20 cellular contexts compared by ENCODE assay signal in the genomic region with DNA sequence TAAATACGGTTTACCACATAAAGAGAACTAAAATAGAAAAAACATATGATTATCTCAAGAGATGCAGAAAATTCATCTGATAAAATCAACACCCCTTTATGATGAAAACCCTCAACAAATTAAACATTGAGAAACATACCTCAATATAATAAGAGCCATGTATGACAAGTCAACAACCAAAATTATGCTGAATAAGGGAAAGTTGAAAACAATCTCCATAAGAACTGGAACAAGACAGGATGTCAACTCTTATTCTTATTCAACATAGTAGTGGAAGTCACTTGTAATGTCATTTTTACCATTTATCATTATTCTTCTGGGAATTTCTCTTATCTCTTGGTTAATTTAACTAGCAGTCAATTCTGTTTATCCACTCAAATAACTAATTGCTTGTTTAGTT.
DNase-seq lines count a peak whose midpoint lies in the region; ATAC-seq, FAIRE-seq and TF ChIP-seq lines count a peak whose summit lies in the region.
"Had no signal": no experiment of that assay in that cellular context is flagged by ENCODE, and none has a peak within 500 bp of the region (broad histone marks: within the 10 kb centered on the region; RNA-seq: fewer than 3 reads in every experiment).

No MANE protein-coding gene starts in this region.

- no peak for DNase-seq in A549 (ENCODE audit: low read depth in 1 of 2, low spot score in 1 of 2)
- DNase-seq in IMR-90: no peak
- no peak for DNase-seq in H1 (ENCODE audit: low read depth in 1 of 2, low spot score in 2 of 2)
- DNase-seq in NOMO-1 (lab: John Stamatoyannopoulos, UW; ENCODE audit: unreplicated experiment in 2 of 2): no peak
- DNase-seq: 8988T; AML-193; Caco-2; Calu3; CD4-positive, alpha-beta T cell; CD8-positive, alpha-beta T cell; DMS79 treated with DMSO at 0.1 percent for 48 hours; GF-D8 had no signal

- no peak overlapping the region for H4K91ac ChIP-seq in IMR-90 (ENCODE audit: insufficient read depth, low read depth, low read length)
- H4K91ac ChIP-seq in H1 (replicated peaks; ENCODE audit: insufficient read length, low read length): no peak overlapping the region

- no peaks in the 10 kb centered on the region for H3K4me1 ChIP-seq in A549
- no peaks in the 10 kb centered on the region for H3K4me1 ChIP-seq in IMR-90 (ENCODE audit: control insufficient read depth, insufficient read depth, low read length)
- no peaks in the 10 kb centered on the region for H3K4me1 ChIP-seq in H1 (replicated peaks in 1 of 4; ENCODE audit: control insufficient read depth in 3 of 4, insufficient read depth in 4 of 4, low read length in 3 of 4)
- H3K4me1 ChIP-seq: BLaER1 treated with 17β-estradiol and CSF1 and Interleukin-3, amounts not matched to agents 10 nM and 100 nM; Caco-2 had no signal

- no peak overlapping the region for H2BK12ac ChIP-seq in H1 (ENCODE audit: low read depth, low read length)

- H3K9me3 ChIP-seq in A549 (no peaks in the 10 kb centered on the region; the same call in 2 of the 3 replicates), IMR-90 (ENCODE audit: control insufficient read depth, insufficient read depth, low read length) (no peaks in the 10 kb centered on the region), H1 (ENCODE audit: insufficient read depth in 2 of 2, low read depth in 1 of 2, low read length in 1 of 2) (no peaks in the 10 kb centered on the region)

- H3K14ac ChIP-seq in IMR-90 (replicated peaks; ENCODE audit: low read depth, low read length): no peak overlapping the region
- H3K14ac ChIP-seq in H1 (ENCODE audit: insufficient read length): no peak overlapping the region

- H3K56ac ChIP-seq in IMR-90 (ENCODE audit: extremely low read depth, insufficient read depth, low read length) (no peak overlapping the region), H1 (replicated peaks; ENCODE audit: insufficient read length, low read depth, low read length) (no peak overlapping the region)

- H3K36me3 ChIP-seq in IMR-90 (ENCODE audit: control insufficient read depth, insufficient read depth, low read length): no peaks in the 10 kb centered on the region
- no peaks in the 10 kb centered on the region for H3K36me3 ChIP-seq in H1 (ENCODE audit: control insufficient read depth in 2 of 4, insufficient read depth in 4 of 4, low read length in 3 of 4)
- H3K36me3 ChIP-seq: BLaER1 treated with 17β-estradiol and CSF1 and Interleukin-3, amounts not matched to agents 10 nM and 100 nM had no signal

- TF ChIP-seq EP300 in A549 (IDR thresholded peaks at IDR 0.05) (no peak), H1 (IDR thresholded peaks at IDR 0.05; ENCODE audit: borderline replicate concordance in 1 of 2, low read depth in 2 of 2, low read length in 2 of 2) (no peak)

- no peak overlapping the region for H4K5ac ChIP-seq in IMR-90 (ENCODE audit: low read depth, low read length)
- H4K5ac ChIP-seq in H1 (ENCODE audit: insufficient read length, low read depth, low read length): no peak overlapping the region

- H2AK9ac ChIP-seq in IMR-90 (replicated peaks; ENCODE audit: low read depth, low read length, poor library complexity): no peak overlapping the region

- ATAC-seq in A549 (no peak), IMR-90 (ENCODE audit: low read depth) (no peak), HG02884 (IDR thresholded peaks at IDR 0.05; ENCODE audit: unreplicated experiment) (no peak)
- ATAC-seq: CD8-positive, alpha-beta T cell had no signal

- dilution Hi-C loops in IMR-90 (cut with HindIII; ENCODE audit: low sequenced_read_pairs, unreplicated experiment): no loop called here

- intact Hi-C loops in IMR-90 (cut with micrococcal nuclease): no loop called here

- in situ Hi-C loops in IMR-90 (cut with MboI; ENCODE audit: low sequenced_read_pairs): no loop called here

- no peak overlapping the region for H3K9ac ChIP-seq in IMR-90 (ENCODE audit: low read depth, low read length)
- H3K9ac ChIP-seq in H1 (replicated peaks in 1 of 4; ENCODE audit: extremely low read depth in 1 of 4, low read depth in 3 of 4, low read length in 3 of 4): no peak overlapping the region
- H3K9ac ChIP-seq: BLaER1 treated with 17β-estradiol and CSF1 and Interleukin-3, amounts not matched to agents 10 nM and 100 nM had no signal

- no peaks in the 10 kb centered on the region for H3K79me1 ChIP-seq in IMR-90 (ENCODE audit: low read depth in 1 of 2, low read length in 2 of 2)
- H3K79me1 ChIP-seq in H1 (ENCODE audit: low read depth, low read length): no peaks in the 10 kb centered on the region

- H2BK120ac ChIP-seq in IMR-90 (ENCODE audit: low read depth, low read length) (no peak overlapping the region), H1 (replicated peaks; ENCODE audit: low read depth, low read length) (no peak overlapping the region)

- H2BK20ac ChIP-seq in IMR-90 (ENCODE audit: low read depth, low read length) (no peak overlapping the region), H1 (ENCODE audit: low read length) (no peak overlapping the region)

- POLR2A ChIA-PET in A549 (lab: Yijun Ruan, JAX): no interaction called here
- POLR2A ChIA-PET in IMR-90 (lab: Charles Lee; ENCODE audit: unreplicated experiment): no interaction called here
- POLR2A ChIA-PET in H1 (lab: Charles Lee; ENCODE audit: partially characterized antibody): no interaction called here

- H3K4me3 ChIP-seq in A549: no peak overlapping the region
- no peak overlapping the region for H3K4me3 ChIP-seq in IMR-90 (ENCODE audit: insufficient read depth, low read depth, low read length)
- H3K4me3 ChIP-seq in H1 (ENCODE audit: extremely low read depth in 1 of 4, insufficient read depth in 2 of 4, low read depth in 3 of 4, low read length in 4 of 4): no peak overlapping the region
- H3K4me3 ChIP-seq: BLaER1 treated with 17β-estradiol and CSF1 and Interleukin-3, amounts not matched to agents 10 nM and 100 nM had no signal

- H3K27me3 ChIP-seq in IMR-90 (ENCODE audit: control insufficient read depth, insufficient read depth, low read length): no peaks in the 10 kb centered on the region
- no peaks in the 10 kb centered on the region for H3K27me3 ChIP-seq in H1 (replicated peaks in 1 of 4; ENCODE audit: control insufficient read depth in 3 of 4, extremely low read depth in 1 of 4, insufficient read depth in 3 of 4, low read length in 3 of 4)
- H3K27me3 ChIP-seq: BLaER1 treated with 17β-estradiol and CSF1 and Interleukin-3, amounts not matched to agents 10 nM and 100 nM had no signal

- no peak overlapping the region for H2AFZ ChIP-seq in IMR-90 (replicated peaks; ENCODE audit: low read length, poor library complexity)
- H2AFZ ChIP-seq in H1 (ENCODE audit: low read length): no peak overlapping the region

- TF ChIP-seq POLR2A in A549 (IDR thresholded peaks at IDR 0.05; ENCODE audit: low read length): no peak
- TF ChIP-seq POLR2A in IMR-90 (IDR thresholded peaks at IDR 0.05; ENCODE audit: low read depth, low read length): no peak
- no peak for TF ChIP-seq POLR2A in H1 (IDR thresholded peaks at IDR 0.05; ENCODE audit: control extremely low read depth in 1 of 2, low read depth in 2 of 2, low read length in 2 of 2)

- no peak overlapping the region for H3K4ac ChIP-seq in IMR-90 (ENCODE audit: low read depth, low read length)
- no peak overlapping the region for H3K4ac ChIP-seq in H1 (replicated peaks; ENCODE audit: insufficient read length, low read depth, low read length)

- TF ChIP-seq RAD21 in A549 (conservative IDR thresholded peaks at IDR 0.05 in 1 of 2, IDR thresholded peaks at IDR 0.05 in 1 of 2): no peak
- TF ChIP-seq RAD21 in IMR-90 (IDR thresholded peaks at IDR 0.05; ENCODE audit: low read length): no peak
- TF ChIP-seq RAD21 in H1 (IDR thresholded peaks at IDR 0.05 in 1 of 2, conservative IDR thresholded peaks at IDR 0.05 in 1 of 2; ENCODE audit: low read depth in 2 of 2, low read length in 2 of 2): no peak

- H3K23ac ChIP-seq in IMR-90 (ENCODE audit: low read depth, low read length) (no peak overlapping the region), H1 (ENCODE audit: insufficient read length) (no peak overlapping the region)

- H3K4me2 ChIP-seq in A549: no peak overlapping the region
- H3K4me2 ChIP-seq in IMR-90 (ENCODE audit: low read depth, low read length): no peak overlapping the region
- no peak overlapping the region for H3K4me2 ChIP-seq in H1 (ENCODE audit: insufficient read depth in 1 of 2, low read depth in 2 of 2, low read length in 2 of 2)
- H3K4me2 ChIP-seq: BLaER1 treated with 17β-estradiol and CSF1 and Interleukin-3, amounts not matched to agents 10 nM and 100 nM had no signal

- FAIRE-seq in A549 (lab: Jason Lieb, UNC) (no peak), H1 (lab: Jason Lieb, UNC) (no peak)
- FAIRE-seq: A204.1, D721Med, G401.6, GM12891, GM19239 had no signal

- H3K27ac ChIP-seq in A549 (no peak overlapping the region), IMR-90 (ENCODE audit: insufficient read depth, low read length) (no peak overlapping the region), H1 (ENCODE audit: low read depth, low read length) (no peak overlapping the region)
- H3K27ac ChIP-seq: BLaER1 treated with 17β-estradiol and CSF1 and Interleukin-3, amounts not matched to agents 10 nM and 100 nM; C4-2B had no signal

- H3K18ac ChIP-seq in IMR-90 (ENCODE audit: low read depth, low read length) (no peak overlapping the region), H1 (ENCODE audit: extremely low read depth, low read length) (no peak overlapping the region)

- H3K9me1 ChIP-seq in IMR-90 (ENCODE audit: insufficient read depth, low read length): no peaks in the 10 kb centered on the region

- H4K20me1 ChIP-seq in IMR-90 (ENCODE audit: insufficient read depth, low read length) (no peaks in the 10 kb centered on the region), H1 (replicated peaks in 1 of 2; ENCODE audit: control insufficient read depth in 1 of 2, insufficient read depth in 2 of 2, low read length in 2 of 2) (no peaks in the 10 kb centered on the region)
- H4K20me1 ChIP-seq: BLaER1 treated with 17β-estradiol and CSF1 and Interleukin-3, amounts not matched to agents 10 nM and 100 nM had no signal

- no peaks in the 10 kb centered on the region for H3K23me2 ChIP-seq in H1 (ENCODE audit: low read depth, low read length)

- CTCF ChIA-PET in A549 (lab: Yijun Ruan, JAX): no interaction called here
- CTCF ChIA-PET in IMR-90 (lab: Yijun Ruan, JAX): no interaction called here
- CTCF ChIA-PET in H1 (lab: Charles Lee; ENCODE audit: partially characterized antibody): no interaction called here

- no peak overlapping the region for H2BK15ac ChIP-seq in IMR-90 (ENCODE audit: low read depth, low read length)
- no peak overlapping the region for H2BK15ac ChIP-seq in H1 (ENCODE audit: low read length)

- TF ChIP-seq CTCF in A549 (IDR thresholded peaks at IDR 0.05) (no peak), IMR-90 (conservative IDR thresholded peaks at IDR 0.05; ENCODE audit: low read depth, low read length) (no peak), H1 (IDR thresholded peaks at IDR 0.05; ENCODE audit: control extremely low read depth in 1 of 3, insufficient read depth in 1 of 3, low read depth in 1 of 3, low read length in 3 of 3) (no peak)

- 30% methylated on average over 1 of the region's 1 CpG for WGBS in A549 (ENCODE audit: missing lambda C conversion rate)
- no CpG with 5 or more reads among the region's 1 CpG for WGBS in IMR-90 (ENCODE audit: extremely low coverage in 2 of 2, insufficient read length in 1 of 2), 2 experiments
- WGBS in H1 (ENCODE audit: extremely low coverage in 1 of 2, insufficient coverage in 1 of 2, insufficient read length in 1 of 2, insufficient replicate concordance in 2 of 2, low coverage in 1 of 2, low lambda C conversion rate in 2 of 2, missing lambda C conversion rate in 1 of 2), 2 experiments: 90% methylated on average over 1 of the region's 1 CpG; no CpG with 5 or more reads in 1 of the 2 experiments

- H2BK5ac ChIP-seq in IMR-90 (ENCODE audit: low read depth, low read length, poor library complexity, severe bottlenecking): no peak overlapping the region
- H2BK5ac ChIP-seq in H1 (ENCODE audit: low read depth, low read length): no peak overlapping the region

- H3K79me2 ChIP-seq in H1 (ENCODE audit: control insufficient read depth in 1 of 2, insufficient read depth in 2 of 2, low read length in 2 of 2): no peaks in the 10 kb centered on the region

- no TSS peak for BruUV-seq in IMR-90 (replicated peaks; lab: Mats Ljungman, UMichigan)

- H2AK5ac ChIP-seq in IMR-90 (ENCODE audit: low read depth, low read length) (no peak overlapping the region), H1 (ENCODE audit: low read depth, low read length) (no peak overlapping the region)

- no peak overlapping the region for H4K8ac ChIP-seq in IMR-90 (ENCODE audit: low read depth in 2 of 2, low read length in 2 of 2)
- H4K8ac ChIP-seq in H1 (ENCODE audit: extremely low read depth, insufficient read depth, low read length): no peak overlapping the region

Comparison
In these comparisons a context has a peak if more than half of its experiments do, and no peak if none do; other contexts are left out.
1. Of the 18 proteins assayed by ChIP-seq in both H1 and A549: peak only in H1: none; only in A549: none; in both: MAFK; in neither: 17.